Comparison of ENCODE assay signal across 18 cellular contexts in genomic region chr5:21791304-21791703, GRCh38.
"Had no signal": no experiment of that assay in that cellular context is flagged by ENCODE, and none has a peak within 500 bp of the region (broad histone marks: within the 10 kb centered on the region; RNA-seq: fewer than 3 reads in every experiment).

No MANE protein-coding gene starts in this region.

- ATAC-seq: activated CD8-positive, alpha-beta T cell treated with anti-CD3 and anti-CD28 coated beads for 36 hours; left ventricle myocardium superior; natural killer cell; stimulated activated naive CD8-positive, alpha-beta T cell treated with anti-CD3 and anti-CD28 coated beads, Interleukin-15, Interleukin-2, amounts not matched to agents 100 U/mL and 50 U/mL, for 24 hours had no signal

- H3K4me1 ChIP-seq: spleen, upper lobe of left lung had no signal

- H3K27ac ChIP-seq: brain microvascular endothelial cell, spleen, upper lobe of left lung, WERI-Rb-1 had no signal

- H3K9me3 ChIP-seq: upper lobe of left lung had no signal

- H3K36me3 ChIP-seq: brain microvascular endothelial cell, spleen, upper lobe of left lung, WERI-Rb-1 had no signal

- DNase-seq: activated CD4-positive, alpha-beta T cell treated with anti-CD3 and anti-CD28 coated beads, Interleukin-2, amount 10 ng/mL, durations not matched to agents 7 days and 5 days; activated CD4-positive, CD25-positive, alpha-beta regulatory T cell treated with anti-CD3 and anti-CD28 coated beads, Interleukin-2, amount 50 U/mL, for 72 hours; activated CD8-positive, alpha-beta T cell treated with anti-CD3 and anti-CD28 coated beads for 36 hours; activated gamma-delta T cell treated with Interleukin-2 at 50 U/mL for 16 hours; aorta; brain microvascular endothelial cell; central memory CD4-positive, alpha-beta T cell; effector memory CD4-positive, alpha-beta T cell; left ventricle myocardium superior; midbrain; natural killer cell; spleen; stimulated activated CD4-positive, alpha-beta T cell treated with anti-CD3 and anti-CD28 coated beads, Interleukin-4, amount 100 ng/mL, for 24 hours; stimulated activated naive CD8-positive, alpha-beta T cell treated with anti-CD3 and anti-CD28 coated beads, Interleukin-15, Interleukin-2, amounts not matched to agents 100 U/mL and 50 U/mL, for 24 hours; T-helper 2 cell; upper lobe of left lung; WERI-Rb-1 had no signal

- H3K4me3 ChIP-seq: spleen, upper lobe of left lung had no signal

- FAIRE-seq: colon had no signal

- H3K27me3 ChIP-seq: brain microvascular endothelial cell, spleen, upper lobe of left lung had no signal
